8 cellular contexts compared by ENCODE assay signal in the genomic region with DNA sequence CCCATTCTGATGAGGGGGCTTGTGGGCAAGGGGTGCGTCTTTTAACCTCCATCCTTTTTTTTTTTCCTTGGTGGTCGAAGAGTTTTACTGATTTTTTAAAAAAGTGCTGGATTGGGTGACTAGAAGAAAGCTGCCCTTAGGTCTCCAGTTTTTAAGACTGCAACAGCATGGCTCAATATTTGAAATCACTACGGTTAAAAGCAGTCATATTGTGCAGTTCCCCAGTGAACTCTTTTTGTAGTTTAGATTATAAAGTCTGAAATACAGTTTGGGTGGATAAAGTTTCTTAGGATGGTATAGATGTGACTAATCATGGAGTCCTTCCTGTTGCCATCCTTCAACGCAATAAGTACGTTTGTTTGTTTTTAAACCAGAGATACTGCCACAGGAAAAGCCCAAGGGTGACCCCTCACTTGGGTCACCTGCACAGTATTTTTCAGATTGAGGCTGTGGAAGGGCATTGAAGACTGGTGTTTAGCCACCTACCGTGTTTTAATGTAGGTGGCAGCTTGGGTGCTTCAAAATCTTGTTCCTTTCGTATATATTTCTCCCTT. TPM values are rescaled to one million over a fixed set of nuclear protein-coding genes. Genes with fewer than 3 reads are reported as not detected.
A peak's percentile ranks its signal among the peaks of the same experiment; 100 is the strongest.
DNase-seq lines count a peak whose midpoint lies in the region; ATAC-seq, FAIRE-seq and TF ChIP-seq lines count a peak whose summit lies in the region.

No MANE protein-coding gene starts in this region.

- H3K4me1 ChIP-seq in RWPE2 (ENCODE audit: insufficient read depth, poor library complexity, severe bottlenecking) (peaks cover 4% of the 10 kb centered on the region), esophagus muscularis mucosa (peaks cover 12 to 21% (median 19%) of the 10 kb centered on the region in 4 donors), psoas muscle (peaks cover 11% of the 10 kb centered on the region)

- H3K9me3 ChIP-seq in RWPE2 (ENCODE audit: severe bottlenecking) (no peaks in the 10 kb centered on the region), esophagus muscularis mucosa (no peaks in the 10 kb centered on the region), psoas muscle (no peaks in the 10 kb centered on the region)

- H3K4me3 ChIP-seq in RWPE2 (ENCODE audit: severe bottlenecking) (peak overlapping the region; percentile 94), esophagus muscularis mucosa (peak overlapping the region; percentile 76 to 99 (median 93)), psoas muscle (peak overlapping the region; percentile 96)

- peaks cover 44% of the 10 kb centered on the region for H3K36me3 ChIP-seq in RWPE2 (ENCODE audit: low read depth)
- H3K36me3 ChIP-seq in esophagus muscularis mucosa: peaks cover 12 to 40% (median 33%) of the 10 kb centered on the region in 4 donors
- peaks cover 2 to 42% of the 10 kb centered on the region in 2 donors for H3K36me3 ChIP-seq in psoas muscle (ENCODE audit: insufficient read depth in 1 of 2, low read depth in 1 of 2)

- no peak for TF ChIP-seq CTCF in RWPE2 (IDR thresholded peaks at IDR 0.05; ENCODE audit: poor library complexity, severe bottlenecking)
- no peak for TF ChIP-seq CTCF in esophagus muscularis mucosa (IDR thresholded peaks at IDR 0.05)
- TF ChIP-seq CTCF in psoas muscle (IDR thresholded peaks at IDR 0.05): no peak

- ATAC-seq in RWPE2 (ENCODE audit: low read depth): no peak
- no peak for ATAC-seq in psoas muscle
- no peak for ATAC-seq in stimulated activated effector memory CD8-positive, alpha-beta T cell treated with anti-CD3 and anti-CD28 coated beads, Interleukin-12 subunit alpha, Interleukin-12 subunit beta, amount 100 ng/mL, for 72 hours
- ATAC-seq in HG02571 (IDR thresholded peaks at IDR 0.05; ENCODE audit: unreplicated experiment): no peak
- no peak for ATAC-seq in GM19023 (IDR thresholded peaks at IDR 0.05; ENCODE audit: unreplicated experiment)

- no peak for TF ChIP-seq EP300 in esophagus muscularis mucosa (IDR thresholded peaks at IDR 0.05)

- DNase-seq in H54 (ENCODE audit: insufficient read length, low spot score) (no peak), RWPE2 (ENCODE audit: low spot score) (no peak), esophagus muscularis mucosa (ENCODE audit: extremely low spot score) (no peak), psoas muscle (no peak), NCI-H774 (lab: John Stamatoyannopoulos, UW) (no peak)
- no peak for DNase-seq in stimulated activated effector memory CD8-positive, alpha-beta T cell treated with anti-CD3 and anti-CD28 coated beads, Interleukin-12 subunit alpha, Interleukin-12 subunit beta, amount 100 ng/mL, for 72 hours (ENCODE audit: low spot score in 2 of 2)

- WGBS in esophagus muscularis mucosa: 22% methylated on average over 7 of the region's 7 CpGs
- 24 to 28% (median 25%) methylated on average over 7 of the region's 7 CpGs for WGBS in psoas muscle, 3 donors

- no peak overlapping the region for H3K4me3 Mint-ChIP-seq in stimulated activated effector memory CD8-positive, alpha-beta T cell treated with anti-CD3 and anti-CD28 coated beads, Interleukin-12 subunit alpha, Interleukin-12 subunit beta, amount 100 ng/mL, for 72 hours

- intact Hi-C loops in esophagus muscularis mucosa (cut with DNase I): loop anchor here (5.0 kb wide), 1 partner anchor 168 kb away; a partner anchor contains a TSS
- intact Hi-C loops in psoas muscle (cut with DNase I): loop anchor here (5.0 kb wide), 1 partner anchor 168 kb away; a partner anchor contains a TSS

- TF ChIP-seq POLR2A in H54 (IDR thresholded peaks at IDR 0.05; ENCODE audit: low read depth, low read length): no peak
- no peak for TF ChIP-seq POLR2A in esophagus muscularis mucosa (IDR thresholded peaks at IDR 0.05; ENCODE audit: low read depth)

- peaks cover 28% of the 10 kb centered on the region for H3K4me1 Mint-ChIP-seq in stimulated activated effector memory CD8-positive, alpha-beta T cell treated with anti-CD3 and anti-CD28 coated beads, Interleukin-12 subunit alpha, Interleukin-12 subunit beta, amount 100 ng/mL, for 72 hours

- H3K27me3 ChIP-seq in RWPE2 (ENCODE audit: insufficient read depth, poor library complexity, severe bottlenecking) (no peaks in the 10 kb centered on the region), esophagus muscularis mucosa (no peaks in the 10 kb centered on the region), psoas muscle (ENCODE audit: insufficient read depth in 3 of 3, low read length in 2 of 3) (no peaks in the 10 kb centered on the region)

- FAIRE-seq in H54 (lab: Jason Lieb, UNC): peak; percentile 64

- no peak overlapping the region for H3K27ac Mint-ChIP-seq in stimulated activated effector memory CD8-positive, alpha-beta T cell treated with anti-CD3 and anti-CD28 coated beads, Interleukin-12 subunit alpha, Interleukin-12 subunit beta, amount 100 ng/mL, for 72 hours

- no peaks in the 10 kb centered on the region for H3K9me3 Mint-ChIP-seq in stimulated activated effector memory CD8-positive, alpha-beta T cell treated with anti-CD3 and anti-CD28 coated beads, Interleukin-12 subunit alpha, Interleukin-12 subunit beta, amount 100 ng/mL, for 72 hours

- H3K27ac ChIP-seq in RWPE2 (ENCODE audit: poor library complexity, severe bottlenecking) (peak overlapping the region; percentile 74), esophagus muscularis mucosa (replicated peaks in 1 of 4) (peak overlapping the region; percentile 87 to 97 (median 94)), psoas muscle (peak overlapping the region; percentile 94)

- H3K36me3 Mint-ChIP-seq in stimulated activated effector memory CD8-positive, alpha-beta T cell treated with anti-CD3 and anti-CD28 coated beads, Interleukin-12 subunit alpha, Interleukin-12 subunit beta, amount 100 ng/mL, for 72 hours: peaks cover 49% of the 10 kb centered on the region

RNA-seq across cellular contexts. Expression of a gene that starts 0.5 kb away (rescaled TPM):
- total RNA-seq in esophagus muscularis mucosa (10 to 100 TPM in 1 of 4 donors, 1 to 10 TPM in 3; 4.7 to 11.6 (median 8.5) TPM), psoas muscle (10 to 100 TPM in 3 of 4 donors, 1 to 10 TPM in 1; 4.4 to 13.2 (median 12.0) TPM)
- polyA plus RNA-seq in psoas muscle: 10 to 100 TPM in 1 of 3 donors, 1 to 10 TPM in 2; 5.2 to 26.3 (median 6.0) TPM

RNA-seq across cellular contexts. Expression of a gene that starts 0.9 kb away (rescaled TPM):
- total RNA-seq in esophagus muscularis mucosa (10 to 100 TPM in 1 of 4 donors, 1 to 10 TPM in 3; 7.6 to 11.6 (median 9.3) TPM), psoas muscle (10 to 100 TPM in 3 of 4 donors, 1 to 10 TPM in 1; 5.2 to 12.6 (median 10.7) TPM)
- polyA plus RNA-seq in psoas muscle: 1 to 10 TPM; 2.8 to 5.8 (median 3.9) TPM
